ENCODE assay signal across 29 cellular contexts in genomic region chr10:116825901-116826300, GRCh38. TPM values are rescaled to one million over a fixed set of nuclear protein-coding genes. Genes with fewer than 3 reads are reported as not detected.
"Had no signal": no experiment of that assay in that cellular context is flagged by ENCODE, and none has a peak within 500 bp of the region (broad histone marks: within the 10 kb centered on the region; RNA-seq: fewer than 3 reads in every experiment).

No MANE protein-coding gene starts in this region.

- H3K36me3 ChIP-seq: heart right ventricle, left lung, neural progenitor cell, neutrophil, ovary, right atrium auricular region, right lobe of liver, uterus had no signal

- H3K36me3 Mint-ChIP-seq: naive thymus-derived CD8-positive, alpha-beta T cell; neural progenitor cell had no signal

- H2AFZ ChIP-seq: hepatocyte, neural progenitor cell had no signal

- H3K4me1 Mint-ChIP-seq: naive thymus-derived CD8-positive, alpha-beta T cell; nephron progenitor cell; stimulated activated memory B cell treated with anti-CD40 and anti-IgM and Interleukin-4, amounts not matched to agents 10 μg/mL and 1 μg/mL and 100 μg/mL, for 72 hours; stimulated activated naive CD8-positive, alpha-beta T cell treated with anti-CD3 and anti-CD28 coated beads, Interleukin-15, amount 100 ng/mL, for 72 hours had no signal

- DNase-seq: heart right ventricle; kidney; left colon; left lung; midbrain; naive thymus-derived CD8-positive, alpha-beta T cell; nephron progenitor cell; occipital lobe; ovary; right lobe of liver; stimulated activated CD4-positive, alpha-beta T cell treated with anti-CD3 and anti-CD28 coated beads, Interleukin-1b, Interleukin-23, amount 100 ng/mL, for 48 hours; stimulated activated CD4-positive, alpha-beta T cell treated with anti-CD3 and anti-CD28 coated beads, Interleukin-2, amount 100 ng/mL, for 48 hours; stimulated activated CD4-positive, alpha-beta T cell treated with anti-CD3 and anti-CD28 coated beads, Interleukin-4, amount 100 ng/mL, for 4 hours; stimulated activated CD8-positive, alpha-beta memory T cell treated with anti-CD3 and anti-CD28 coated beads, Interleukin-4, amount 100 ng/mL, for 48 hours; stimulated activated naive CD4-positive, alpha-beta T cell treated with Interleukin-2 at 50 U/mL for 16 hours; stimulated activated naive CD8-positive, alpha-beta T cell treated with anti-CD3 and anti-CD28 coated beads, Interleukin-15, amount 100 ng/mL, for 72 hours; substantia nigra; uterus had no signal

- H3K4me2 ChIP-seq: hepatocyte, neural progenitor cell, smooth muscle cell had no signal

- H3K9me3 Mint-ChIP-seq: nephron progenitor cell, type B pancreatic cell had no signal

- H3K27ac Mint-ChIP-seq: naive thymus-derived CD8-positive, alpha-beta T cell; nephron progenitor cell; neural progenitor cell; progenitor cell of endocrine pancreas; stimulated activated memory B cell treated with anti-CD40 and anti-IgM and Interleukin-4, amounts not matched to agents 10 μg/mL and 1 μg/mL and 100 μg/mL, for 72 hours; type B pancreatic cell had no signal

- H3K4me1 ChIP-seq: heart right ventricle, left lung, right lobe of liver, tibial nerve, uterus had no signal

- FAIRE-seq: kidney had no signal

- H3K4me3 Mint-ChIP-seq: naive thymus-derived CD8-positive, alpha-beta T cell; nephron progenitor cell; neural progenitor cell; stimulated activated memory B cell treated with anti-CD40 and anti-IgM and Interleukin-4, amounts not matched to agents 10 μg/mL and 1 μg/mL and 100 μg/mL, for 72 hours; stimulated activated naive CD8-positive, alpha-beta T cell treated with anti-CD3 and anti-CD28 coated beads, Interleukin-15, amount 100 ng/mL, for 72 hours; type B pancreatic cell had no signal

- H3K27me3 ChIP-seq: hepatocyte, left lung, neural progenitor cell, ovary, right atrium auricular region, right lobe of liver, tibial nerve, uterus had no signal

- H3K9ac ChIP-seq: neural progenitor cell had no signal

- H3K27me3 Mint-ChIP-seq: stimulated activated memory B cell treated with anti-CD40 and anti-IgM and Interleukin-4, amounts not matched to agents 10 μg/mL and 1 μg/mL and 100 μg/mL, for 72 hours; type B pancreatic cell had no signal

- H3K79me2 ChIP-seq: hepatocyte had no signal

- H3K9me3 ChIP-seq: heart right ventricle, left lung, neutrophil, ovary, right atrium auricular region, right lobe of liver, tibial nerve, uterus had no signal

- H3K4me3 ChIP-seq: heart right ventricle, hepatocyte, left lung, lung, neural progenitor cell, ovary, right atrium auricular region, right lobe of liver, smooth muscle cell, tibial nerve, uterus had no signal

- H3K27ac ChIP-seq: heart right ventricle, hepatocyte, left lung, neural progenitor cell, neutrophil, ovary, right atrium auricular region, right lobe of liver, tibial nerve, uterus had no signal

- ATAC-seq: heart right ventricle; left colon; left lung; naive thymus-derived CD8-positive, alpha-beta T cell; right lobe of liver; stimulated activated memory B cell treated with anti-CD40 and anti-IgM and Interleukin-4, amounts not matched to agents 10 μg/mL and 1 μg/mL and 100 μg/mL, for 72 hours; stimulated activated naive CD8-positive, alpha-beta T cell treated with anti-CD3 and anti-CD28 coated beads, Interleukin-15, amount 100 ng/mL, for 72 hours had no signal

RNA-seq across cellular contexts. Expression of gene ENO4, which starts 23.4 kb away (rescaled TPM):
- total RNA-seq: naive thymus-derived CD8-positive, alpha-beta T cell; right lobe of liver; skeletal muscle tissue had no signal
- polyA plus RNA-seq: heart right ventricle; naive thymus-derived CD8-positive, alpha-beta T cell had no signal
